In the genomic region with DNA sequence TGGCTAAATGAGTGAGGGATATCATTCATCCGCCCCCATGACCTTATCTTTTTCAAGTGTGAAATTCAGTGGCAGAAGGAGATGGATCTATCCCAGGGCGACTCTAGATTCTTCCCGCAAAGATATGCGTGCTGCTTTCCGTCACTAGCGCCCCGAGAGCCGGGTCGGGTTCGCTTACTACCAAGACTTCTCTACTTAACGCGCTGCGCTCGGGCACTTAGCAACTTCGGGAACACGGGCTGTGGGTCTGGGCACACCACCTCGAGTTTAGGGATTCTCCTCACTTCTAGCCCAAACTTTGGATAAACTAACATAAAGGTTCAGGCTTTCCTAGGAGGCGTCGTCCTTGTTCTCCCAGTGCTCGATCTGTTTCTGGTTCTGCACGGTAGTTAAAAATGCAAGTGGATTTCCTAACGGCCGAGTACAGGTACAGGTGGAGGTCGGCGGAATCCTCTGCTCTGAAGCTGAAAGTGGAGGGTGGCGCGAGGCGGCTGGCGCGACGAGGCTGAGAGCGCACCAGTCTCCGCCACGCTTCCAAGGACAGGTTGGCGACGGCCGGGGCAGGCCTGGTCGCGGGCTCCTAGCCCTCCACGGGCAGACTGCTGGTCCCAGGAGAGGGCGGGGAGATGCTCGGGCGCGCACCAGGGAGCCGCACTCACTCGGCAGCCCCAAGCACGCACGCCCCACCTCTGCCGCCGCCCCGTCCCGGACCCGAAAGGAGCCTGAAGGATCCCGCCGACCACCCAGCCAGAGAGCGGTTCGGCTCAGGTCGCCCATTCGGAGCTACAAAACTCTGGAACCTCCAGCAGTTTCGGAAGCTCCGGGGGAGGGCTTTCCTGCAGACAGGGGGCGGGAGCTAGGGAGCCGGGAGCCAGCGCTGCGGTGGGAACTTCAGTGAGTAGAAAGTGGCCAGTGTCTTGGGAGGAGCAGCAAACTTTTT, we compare ENCODE assay signal across 8 cellular contexts.
DNase-seq lines count a peak whose midpoint lies in the region; ATAC-seq and TF ChIP-seq lines count a peak whose summit lies in the region.

No MANE protein-coding gene starts in this region.

- H4K5ac ChIP-seq in H9 (ENCODE audit: insufficient read length, low read depth, low read length) = no peak overlapping the region

- H3K4ac ChIP-seq in H9 (ENCODE audit: low read depth, low read length) = no peak overlapping the region

- peaks cover 0 to 6% (median 3%) of the 10 kb centered on the region in 3 experiments; a peak in 3 of 7 replicates for H3K36me3 Mint-ChIP-seq in H9 (ENCODE audit: insufficient read depth in 1 of 3, low read depth in 3 of 3)

- H3K36me3 ChIP-seq in iPS DF 6.9 (ENCODE audit: control insufficient read depth, insufficient read depth, low read length) (no peaks in the 10 kb centered on the region), gastrocnemius medialis (no peaks in the 10 kb centered on the region)

- H3K27me3 Mint-ChIP-seq in H9 (ENCODE audit: low read depth) = peaks cover 32% of the 10 kb centered on the region

- H3K4me1 ChIP-seq in H9 (ENCODE audit: insufficient read depth, low read length) (peaks cover under 1% of the 10 kb centered on the region; the same call in 1 of the 2 replicates), iPS DF 6.9 (ENCODE audit: control insufficient read depth, insufficient read depth, low read length) (peaks cover 4% of the 10 kb centered on the region; the same call in 1 of the 2 replicates), gastrocnemius medialis (peaks cover 0 to 13% of the 10 kb centered on the region in 2 donors)

- no peak overlapping the region for H3K56ac ChIP-seq in H9 (ENCODE audit: insufficient read length, low read depth, low read length)

- no peak for ATAC-seq in gastrocnemius medialis
- no peak for ATAC-seq in HG02870 (IDR thresholded peaks at IDR 0.05; ENCODE audit: unreplicated experiment)

- peak overlapping the region in 2 of 3 experiments; percentile 90 to 97; a peak in 4 of 7 replicates for H3K27ac Mint-ChIP-seq in H9

- H4K8ac ChIP-seq in H9 (replicated peaks; ENCODE audit: insufficient read length, low read depth, low read length) = no peak overlapping the region

- H3K14ac ChIP-seq in H9 (ENCODE audit: insufficient read depth, low read length) = no peak overlapping the region

- peaks cover 39 to 48% of the 10 kb centered on the region in 2 experiments for H3K4me1 Mint-ChIP-seq in H9

- peaks cover 9% of the 10 kb centered on the region; the same call in 1 of the 2 replicates for H3K79me2 ChIP-seq in H9 (ENCODE audit: insufficient read depth, low read length)

- no peaks in the 10 kb centered on the region for H3K79me1 ChIP-seq in H9 (ENCODE audit: insufficient read depth, low read depth, low read length, poor library complexity, severe bottlenecking)

- TF ChIP-seq CTCF in H9 (conservative IDR thresholded peaks at IDR 0.05) = no peak
- no peak for TF ChIP-seq CTCF in gastrocnemius medialis (IDR thresholded peaks at IDR 0.05 in 4 of 5, conservative IDR thresholded peaks at IDR 0.05 in 1 of 5)

- H2AFZ ChIP-seq in H9 (ENCODE audit: low read length) = no peak overlapping the region

- H3K18ac ChIP-seq in H9 (ENCODE audit: insufficient read length, low read depth, low read length) = peak overlapping the region; percentile 18

- no peaks in the 10 kb centered on the region for H4K20me1 ChIP-seq in H9 (ENCODE audit: control insufficient read depth, insufficient read depth, insufficient read length)

- H3K9ac ChIP-seq in H9 (ENCODE audit: extremely low read depth, insufficient read length, low read length) = peak overlapping the region; percentile 63

- H3K27ac ChIP-seq in H9 (ENCODE audit: insufficient read length, low read depth, low read length) = no peak overlapping the region
- no peak overlapping the region for H3K27ac ChIP-seq in iPS DF 6.9 (ENCODE audit: low read length)
- no peak overlapping the region for H3K27ac ChIP-seq in gastrocnemius medialis

- peak overlapping the region; percentile 92 to 95 for H3K4me3 Mint-ChIP-seq in H9

- H4K91ac ChIP-seq in H9 (ENCODE audit: insufficient read length, low read depth, low read length) = no peak overlapping the region

- no peak for TF ChIP-seq POLR2A in gastrocnemius medialis (IDR thresholded peaks at IDR 0.05)

- peaks cover 24% of the 10 kb centered on the region for H3K23me2 ChIP-seq in H9 (ENCODE audit: insufficient read length, low read depth, low read length, poor library complexity, severe bottlenecking)

- WGBS in H9 (ENCODE audit: extremely low coverage, insufficient read length, low lambda C conversion rate) = no CpG with 5 or more reads among the region's 65 CpGs
- no CpG with 5 or more reads among the region's 65 CpGs for WGBS in iPS DF 6.9 (ENCODE audit: insufficient coverage, insufficient read length)

- H3K4me3 ChIP-seq in iPS DF 6.9 (ENCODE audit: low read length) = peak overlapping the region; percentile 71; the same call in 1 of the 2 replicates
- peak overlapping the region; percentile 6 to 73 (median 62) for H3K4me3 ChIP-seq in gastrocnemius medialis

- in situ Hi-C loops in gastrocnemius medialis (cut with MboI; ENCODE audit: low sequenced_read_pairs in 4 of 4) = no loop called here
- in situ Hi-C loops in G401 (cut with HindIII; ENCODE audit: low sequenced_read_pairs) = no loop called here

- H2BK15ac ChIP-seq in H9 (ENCODE audit: low read depth, low read length) = no peak overlapping the region

- H3K27me3 ChIP-seq in H9 (ENCODE audit: insufficient read depth, low read length) (peaks cover 4% of the 10 kb centered on the region; the same call in 1 of the 2 replicates), iPS DF 6.9 (ENCODE audit: control insufficient read depth, insufficient read depth, low read length) (peaks cover 5% of the 10 kb centered on the region; the same call in 1 of the 2 replicates), gastrocnemius medialis (peaks cover 55 to 78% (median 73%) of the 10 kb centered on the region in 3 donors)

- no peak overlapping the region for H2BK5ac ChIP-seq in H9 (ENCODE audit: insufficient read length, low read length)

- no peak overlapping the region for H2AK5ac ChIP-seq in H9 (ENCODE audit: insufficient read length, low read length)

- H3K9me3 Mint-ChIP-seq in H9 = peaks cover 0 to 2% of the 10 kb centered on the region in 2 experiments; a peak in 3 of 5 replicates

- no peak overlapping the region for H3K23ac ChIP-seq in H9 (ENCODE audit: insufficient read length, low read depth, low read length)

- H3K9me3 ChIP-seq in H9 (ENCODE audit: control insufficient read depth, low read depth, low read length) = no peaks in the 10 kb centered on the region
- no peaks in the 10 kb centered on the region for H3K9me3 ChIP-seq in iPS DF 6.9 (ENCODE audit: control insufficient read depth, insufficient read depth, low read length)
- no peaks in the 10 kb centered on the region for H3K9me3 ChIP-seq in gastrocnemius medialis

- no peak overlapping the region for H2BK120ac ChIP-seq in H9 (ENCODE audit: low read depth, low read length, poor library complexity, severe bottlenecking)

- peak overlapping the region; percentile 99 for H3K4me2 ChIP-seq in H9 (ENCODE audit: insufficient read depth, insufficient read length, low read length)

- DNase-seq in H9 (peak; percentile 70), amniotic epithelial cell (ENCODE audit: low read depth) (peak; percentile 27), iPS DF 6.9 (ENCODE audit: low read depth, low spot score) (no peak), gastrocnemius medialis (no peak), T1000 (lab: John Stamatoyannopoulos, UW) (no peak), hippocampal formation (lab: John Stamatoyannopoulos, UW) (no peak), G401 (ENCODE audit: low spot score) (no peak)

- no peak overlapping the region for H2BK20ac ChIP-seq in H9 (ENCODE audit: low read depth, low read length, poor library complexity, severe bottlenecking)

- no peak overlapping the region for H3T11ph ChIP-seq in H9 (ENCODE audit: low read length)

- intact Hi-C loops in gastrocnemius medialis (cut with DNase I; ENCODE audit: low total_unique reads) = loop anchor here (5.0 kb wide), 2 partner anchors 45 to 65 kb away; no protein-coding TSS in a partner anchor

- no peak overlapping the region for H2BK12ac ChIP-seq in H9 (ENCODE audit: insufficient read length, low read depth, low read length)

Comparison
In these comparisons a context has a peak if more than half of its experiments do, and no peak if none do; other contexts are left out.
1. DNase-seq: peak in H9 (single experiment) and amniotic epithelial cell (single experiment); none in iPS DF 6.9 (single experiment), gastrocnemius medialis (0 of 2), T1000 (single experiment), hippocampal formation (0 of 2) and G401 (single experiment).